14 cellular contexts compared by ENCODE assay signal in the genomic region with DNA sequence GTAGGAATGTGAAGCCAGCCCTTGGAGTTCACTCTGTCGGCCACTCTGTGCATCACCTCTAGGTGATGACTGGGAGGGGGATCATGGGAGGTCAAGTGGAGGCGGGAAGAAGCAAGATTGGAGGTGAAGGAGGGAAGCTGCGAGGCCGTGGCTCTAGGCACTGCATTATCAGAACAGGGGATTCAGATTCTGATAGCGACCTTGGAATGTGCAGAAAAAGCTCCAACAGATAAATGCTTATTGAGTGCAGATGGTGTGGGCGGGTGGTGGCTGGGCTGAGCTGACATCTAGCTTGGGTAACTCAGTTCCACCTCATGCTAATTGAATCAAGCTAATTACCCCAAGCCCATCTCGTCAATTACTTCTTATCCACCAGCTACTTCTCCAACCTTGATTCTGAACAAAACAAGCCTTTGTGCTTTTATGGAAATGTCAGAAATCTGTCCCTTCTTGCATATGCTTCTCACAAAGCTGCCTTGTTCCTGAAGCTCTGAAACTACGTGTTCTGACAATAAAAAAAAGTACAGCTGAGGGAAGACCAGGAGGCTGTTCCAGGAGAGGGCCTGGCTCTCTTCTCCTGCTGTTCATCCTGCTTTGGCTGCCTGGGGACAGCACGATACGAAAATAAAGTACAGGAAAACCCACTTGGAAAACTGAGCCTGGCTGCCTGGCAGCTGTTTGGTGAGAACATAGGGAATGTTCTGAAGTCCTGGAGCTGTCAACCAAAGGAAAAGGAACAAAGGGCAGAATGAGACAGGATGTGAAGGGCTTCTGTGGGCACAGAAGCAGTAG. TPM values are rescaled to one million over a fixed set of nuclear protein-coding genes. Genes with fewer than 3 reads are reported as not detected.
DNase-seq lines count a peak whose midpoint lies in the region; ATAC-seq and TF ChIP-seq lines count a peak whose summit lies in the region.
"Had no signal": no experiment of that assay in that cellular context is flagged by ENCODE, and none has a peak within 500 bp of the region (broad histone marks: within the 10 kb centered on the region; RNA-seq: fewer than 3 reads in every experiment).

No MANE protein-coding gene starts in this region.

- POLR2A ChIA-PET in OCI-LY7 (lab: Charles Lee), result interaction anchor here (0.6 to 1.4 kb wide), 2 partner anchors 26 to 921 kb away, joined by 3 read pairs; no protein-coding TSS in a partner anchor

- DNase-seq in COLO829 (ENCODE audit: low spot score) (peak; percentile 99), SK-N-DZ (ENCODE audit: low spot score) (peak; percentile 50), head of caudate nucleus (peak in 32 of 42 donors; percentile 15 to 69 (median 46)), neural progenitor cell (ENCODE audit: low spot score) (no peak), OCI-LY7 (ENCODE audit: low spot score) (no peak), NOMO-1 (lab: John Stamatoyannopoulos, UW; ENCODE audit: unreplicated experiment in 2 of 2) (no peak), T-helper 2 cell (no peak)
- DNase-seq: activated CD8-positive, alpha-beta T cell treated with anti-CD3 and anti-CD28 coated beads for 36 hours; EL; NK-92 treated with Interleukin-12 subunit alpha and Interleukin-12 subunit beta, amount 100 ng/mL, for 24 hours; T-cell; uterus had no signal

- H3K36me3 Mint-ChIP-seq in neural progenitor cell, result no peaks in the 10 kb centered on the region
- H3K36me3 Mint-ChIP-seq: T-cell had no signal

- no peak overlapping the region for H3K4me2 ChIP-seq in neural progenitor cell
- H3K4me2 ChIP-seq in OCI-LY7 (ENCODE audit: low read length), result no peak overlapping the region

- peaks cover 3% of the 10 kb centered on the region for H3K27me3 Mint-ChIP-seq in neural progenitor cell (ENCODE audit: insufficient read depth, low read depth)

- H3K4me3 ChIP-seq in neural progenitor cell, result no peak overlapping the region
- H3K4me3 ChIP-seq in OCI-LY7 (ENCODE audit: low read depth, low read length, poor library complexity, severe bottlenecking), result no peak overlapping the region
- H3K4me3 ChIP-seq: uterus had no signal

- no peak overlapping the region for H2AFZ ChIP-seq in neural progenitor cell (replicated peaks)
- H2AFZ ChIP-seq in OCI-LY7 (ENCODE audit: low read length), result no peak overlapping the region

- H3K9me3 ChIP-seq in neural progenitor cell (ENCODE audit: low read depth) (no peaks in the 10 kb centered on the region), OCI-LY7 (ENCODE audit: low read length) (no peaks in the 10 kb centered on the region)
- H3K9me3 ChIP-seq: uterus had no signal

- CTCF ChIA-PET in OCI-LY7 (lab: Charles Lee; ENCODE audit: unreplicated experiment), result interaction anchor here (0.6 to 1.0 kb wide), 2 partner anchors 13 to 14 kb away, joined by 3 read pairs; no protein-coding TSS in a partner anchor

- H3K79me2 ChIP-seq in neural progenitor cell (ENCODE audit: low read depth), result no peaks in the 10 kb centered on the region
- H3K79me2 ChIP-seq in OCI-LY7 (ENCODE audit: insufficient read depth, low read depth, low read length), result no peaks in the 10 kb centered on the region

- H3K27ac ChIP-seq in neural progenitor cell, result no peak overlapping the region
- H3K27ac ChIP-seq in OCI-LY7 (ENCODE audit: low read depth, low read length, poor library complexity, severe bottlenecking), result no peak overlapping the region
- H3K27ac ChIP-seq: uterus had no signal

- peaks cover 15% of the 10 kb centered on the region for H3K4me1 Mint-ChIP-seq in neural progenitor cell
- H3K4me1 Mint-ChIP-seq: T-cell had no signal

- intact Hi-C loops in head of caudate nucleus (cut with DNase I) (no loop called here), OCI-LY7 (cut with micrococcal nuclease; ENCODE audit: unreplicated experiment) (no loop called here)

- H3K36me3 ChIP-seq in neural progenitor cell, result no peaks in the 10 kb centered on the region
- H3K36me3 ChIP-seq in OCI-LY7 (ENCODE audit: insufficient read depth, low read length), result no peaks in the 10 kb centered on the region
- H3K36me3 ChIP-seq: uterus had no signal

- peak overlapping the region; percentile 62 for H3K27ac Mint-ChIP-seq in neural progenitor cell
- H3K27ac Mint-ChIP-seq: activated CD8-positive, alpha-beta T cell treated with anti-CD3 and anti-CD28 coated beads for 36 hours; activated naive CD4-positive, alpha-beta T cell treated with anti-CD3 and anti-CD28 coated beads, Interleukin-2, amount 50 U/mL, for 72 hours; T-cell had no signal

- H4K20me1 ChIP-seq in neural progenitor cell (ENCODE audit: low read depth) (no peaks in the 10 kb centered on the region), OCI-LY7 (ENCODE audit: insufficient read depth, low read length) (no peaks in the 10 kb centered on the region)

- TF ChIP-seq CTCF in neural progenitor cell (IDR thresholded peaks at IDR 0.05) (no peak), OCI-LY7 (conservative IDR thresholded peaks at IDR 0.05; ENCODE audit: low read length) (no peak)

- H3K9me3 Mint-ChIP-seq in neural progenitor cell, result peaks cover 12% of the 10 kb centered on the region

- no peak overlapping the region for H3K9ac ChIP-seq in neural progenitor cell

- no peaks in the 10 kb centered on the region for H3F3A ChIP-seq in neural progenitor cell (ENCODE audit: low read depth)

- H3K27me3 ChIP-seq in neural progenitor cell, result no peaks in the 10 kb centered on the region
- H3K27me3 ChIP-seq: uterus had no signal

- no peak overlapping the region for H3K4me3 Mint-ChIP-seq in neural progenitor cell
- H3K4me3 Mint-ChIP-seq: activated CD8-positive, alpha-beta T cell treated with anti-CD3 and anti-CD28 coated beads for 36 hours; T-cell had no signal

- no peaks in the 10 kb centered on the region for H3K9me2 ChIP-seq in OCI-LY7 (ENCODE audit: insufficient read depth, low read length)

- no TSS peak for BruUV-seq in OCI-LY7 (replicated peaks; lab: Mats Ljungman, UMichigan)

- no peaks in the 10 kb centered on the region for H3K4me1 ChIP-seq in neural progenitor cell
- no peaks in the 10 kb centered on the region for H3K4me1 ChIP-seq in OCI-LY7 (ENCODE audit: insufficient read depth, low read length, poor library complexity, severe bottlenecking)
- H3K4me1 ChIP-seq: uterus had no signal

- ATAC-seq in HG03565 (IDR thresholded peaks at IDR 0.05; ENCODE audit: unreplicated experiment), result no peak
- ATAC-seq: activated CD8-positive, alpha-beta T cell treated with anti-CD3 and anti-CD28 coated beads for 36 hours; activated naive CD4-positive, alpha-beta T cell treated with anti-CD3 and anti-CD28 coated beads, Interleukin-2, amount 50 U/mL, for 72 hours; T-cell had no signal

RNA-seq across cellular contexts. Expression of a gene that starts 27.5 kb away (rescaled TPM):
- not detected in 2 replicates for polyA plus RNA-seq in SK-N-DZ (2014; cell fraction: cytosol; rRNA removed)
- not detected in 2 replicates for polyA plus RNA-seq in SK-N-DZ (2014; cell fraction: nucleus; rRNA removed)
- not detected in 2 replicates for total RNA-seq in neural progenitor cell (ENCODE audit: low replicate concordance)
- not detected in 2 replicates for total RNA-seq in OCI-LY7 (2014; rRNA removed; shearing (Covaris generic))
- not detected in 2 replicates for total RNA-seq in OCI-LY7 (2022)
- total RNA-seq: activated CD8-positive, alpha-beta T cell treated with anti-CD3 and anti-CD28 coated beads for 36 hours; activated naive CD4-positive, alpha-beta T cell treated with anti-CD3 and anti-CD28 coated beads, Interleukin-2, amount 50 U/mL, for 72 hours; T-cell; uterus had no signal

RNA-seq across cellular contexts. Expression of a gene that starts 49.8 kb away (rescaled TPM):
- 16.3 and 25.1 TPM in 2 replicates for polyA plus RNA-seq in SK-N-DZ (2014; cell fraction: cytosol; rRNA removed)
- 22.8 and 28.8 TPM in 2 replicates for polyA plus RNA-seq in SK-N-DZ (2014; cell fraction: nucleus; rRNA removed)
- total RNA-seq in neural progenitor cell (ENCODE audit: low replicate concordance) (5.4 and 7.2 TPM in 2 replicates), OCI-LY7 (2022) (17.1 and 24.7 TPM in 2 replicates)
- 12.5 and 13.6 TPM in 2 replicates for total RNA-seq in OCI-LY7 (2014; rRNA removed; shearing (Covaris generic))

Comparison
In these comparisons a context has a peak if more than half of its experiments do, and no peak if none do; other contexts are left out.
1. DNase-seq: peak in COLO829 (single experiment), SK-N-DZ (single experiment) and head of caudate nucleus (32 of 42); none in neural progenitor cell (single experiment), OCI-LY7 (single experiment), NOMO-1 (0 of 2) and T-helper 2 cell (0 of 5).